Comparison of ENCODE assay signal across 8 cellular contexts in genomic region chr9:105245720-105246161, GRCh38.
DNase-seq lines count a peak whose midpoint lies in the region; ATAC-seq and TF ChIP-seq lines count a peak whose summit lies in the region.

No MANE protein-coding gene starts in this region.

- H3K9ac ChIP-seq in rectal smooth muscle tissue (ENCODE audit: low read length), result peak overlapping the region; percentile 61

- no peak for DNase-seq in GM12864 (ENCODE audit: low read depth)
- no peak for DNase-seq in RWPE2 (ENCODE audit: low spot score)
- no peak for DNase-seq in fibroblast of mammary gland (ENCODE audit: low read depth)
- no peak for DNase-seq in activated gamma-delta T cell treated with Interleukin-2 at 50 U/mL for 16 hours
- DNase-seq in MV-4-11 (lab: John Stamatoyannopoulos, UW), result no peak

- H3K27me3 ChIP-seq in RWPE2 (ENCODE audit: insufficient read depth, poor library complexity, severe bottlenecking) (no peaks in the 10 kb centered on the region), rectal smooth muscle tissue (ENCODE audit: control insufficient read depth, insufficient read depth, low read length) (no peaks in the 10 kb centered on the region)

- ATAC-seq in RWPE2 (ENCODE audit: low read depth) (no peak), GM18868 (IDR thresholded peaks at IDR 0.05; ENCODE audit: unreplicated experiment) (no peak), HG02763 (IDR thresholded peaks at IDR 0.05; ENCODE audit: unreplicated experiment) (no peak)

- H3K4me1 ChIP-seq in RWPE2 (ENCODE audit: insufficient read depth, poor library complexity, severe bottlenecking) (peaks cover 10% of the 10 kb centered on the region), rectal smooth muscle tissue (ENCODE audit: control insufficient read depth, insufficient read depth, low read length) (peaks cover 3% of the 10 kb centered on the region)

- H3K27ac ChIP-seq in RWPE2 (ENCODE audit: poor library complexity, severe bottlenecking) (peak overlapping the region; percentile 57), rectal smooth muscle tissue (ENCODE audit: low read depth, low read length) (peak overlapping the region; percentile 21)

- H3K4me3 ChIP-seq in GM12864 (ENCODE audit: low read depth, low read length) (peak overlapping the region; percentile 68), RWPE2 (ENCODE audit: severe bottlenecking) (peak overlapping the region; percentile 71), fibroblast of mammary gland (ENCODE audit: control insufficient read depth, low read depth, low read length) (peak overlapping the region; percentile 72), rectal smooth muscle tissue (ENCODE audit: low read length) (peak overlapping the region; percentile 71)

- H3K36me3 ChIP-seq in RWPE2 (ENCODE audit: low read depth) (no peaks in the 10 kb centered on the region), rectal smooth muscle tissue (ENCODE audit: control insufficient read depth, insufficient read depth, low read length) (no peaks in the 10 kb centered on the region)

- no peak for TF ChIP-seq CTCF in GM12864 (IDR thresholded peaks at IDR 0.05; ENCODE audit: low read depth, low read length, missing control alignments)
- no peak for TF ChIP-seq CTCF in RWPE2 (IDR thresholded peaks at IDR 0.05; ENCODE audit: poor library complexity, severe bottlenecking)
- TF ChIP-seq CTCF in fibroblast of mammary gland (conservative IDR thresholded peaks at IDR 0.05; ENCODE audit: control insufficient read depth, insufficient read depth, low read depth, low read length), result no peak

- H3K9me3 ChIP-seq in RWPE2 (ENCODE audit: severe bottlenecking), result no peaks in the 10 kb centered on the region
